Comparison of ENCODE assay signal across 9 cellular contexts in the genomic region with DNA sequence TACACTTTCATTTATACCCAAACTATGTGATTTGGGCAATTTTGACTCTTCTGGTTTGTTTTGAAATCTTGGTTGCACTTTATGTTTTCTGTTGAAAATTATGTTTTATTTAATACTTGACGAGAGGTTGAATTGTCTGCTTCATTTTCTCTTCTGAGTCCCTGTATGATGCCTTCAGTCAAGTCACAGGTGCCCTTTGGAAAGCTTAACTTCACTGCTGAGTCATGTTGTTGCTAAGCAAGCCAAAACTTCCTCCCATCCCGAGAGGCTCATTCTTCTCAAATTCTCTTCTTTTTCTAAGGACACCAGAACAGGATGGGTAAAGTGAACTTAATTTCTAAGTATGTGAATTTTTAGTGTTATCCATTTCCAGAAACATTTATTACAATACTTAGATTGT.
A peak's percentile ranks its signal among the peaks of the same experiment; 100 is the strongest.
DNase-seq lines count a peak whose midpoint lies in the region; ATAC-seq and TF ChIP-seq lines count a peak whose summit lies in the region.
"Had no signal": no experiment of that assay in that cellular context is flagged by ENCODE, and none has a peak within 500 bp of the region (broad histone marks: within the 10 kb centered on the region; RNA-seq: fewer than 3 reads in every experiment).

No MANE protein-coding gene starts in this region.

- H4K20me1 ChIP-seq in OCI-LY1 (ENCODE audit: insufficient read depth, low read length), result no peaks in the 10 kb centered on the region

- ATAC-seq in GM18511 (IDR thresholded peaks at IDR 0.05; ENCODE audit: unreplicated experiment) (peak; percentile 22), GM21717 (IDR thresholded peaks at IDR 0.05; ENCODE audit: unreplicated experiment) (peak; percentile 16)

- H3K36me3 ChIP-seq in OCI-LY1 (ENCODE audit: insufficient read depth, low read length) (no peaks in the 10 kb centered on the region), H7 (replicated peaks; ENCODE audit: control insufficient read depth, insufficient read depth, low read length) (no peaks in the 10 kb centered on the region)
- H3K36me3 ChIP-seq: cardiac muscle cell had no signal

- H2AFZ ChIP-seq in OCI-LY1 (ENCODE audit: low read length), result peak overlapping the region; percentile 41; the same call in 1 of the 2 replicates

- DNase-seq in fibroblast of the aortic adventitia (ENCODE audit: low read depth) (peak; percentile 46), H7 (no peak), iPS-NIHi7 (ENCODE audit: extremely low spot score) (no peak), DMS53 (lab: John Stamatoyannopoulos, UW) (no peak)
- no peak for DNase-seq in stimulated activated CD4-positive, alpha-beta T cell treated with anti-CD3 and anti-CD28 coated beads, Interleukin-12 subunit alpha, Interleukin-12 subunit beta, amount 100 ng/mL, for 4 hours

- H3K4me1 ChIP-seq in OCI-LY1 (ENCODE audit: insufficient read depth, low read length, severe bottlenecking), result peaks cover 67% of the 10 kb centered on the region

- no peaks in the 10 kb centered on the region for H3K79me2 ChIP-seq in OCI-LY1 (ENCODE audit: insufficient read depth, low read length)

- H3K9me2 ChIP-seq in OCI-LY1 (ENCODE audit: low read depth, low read length), result no peaks in the 10 kb centered on the region; the same call in 1 of the 2 replicates

- H3K9me3 ChIP-seq in OCI-LY1 (ENCODE audit: low read length), result no peaks in the 10 kb centered on the region

- TF ChIP-seq CTCF in OCI-LY1 (IDR thresholded peaks at IDR 0.05; ENCODE audit: low read length) (no peak), fibroblast of the aortic adventitia (IDR thresholded peaks at IDR 0.05; ENCODE audit: insufficient read depth, low read length) (no peak)

- H3K4me3 ChIP-seq in OCI-LY1 (ENCODE audit: low read depth, low read length, poor library complexity, severe bottlenecking) (no peak overlapping the region), fibroblast of the aortic adventitia (ENCODE audit: low read depth, low read length) (no peak overlapping the region), H7 (ENCODE audit: insufficient read depth, low read depth, low read length) (no peak overlapping the region)
- H3K4me3 ChIP-seq: cardiac muscle cell had no signal

- no peaks in the 10 kb centered on the region for H3F3A ChIP-seq in OCI-LY1 (ENCODE audit: insufficient read depth, low read length)

- H3K4me2 ChIP-seq in OCI-LY1 (ENCODE audit: low read length), result peak overlapping the region; percentile 37

- H3K27ac ChIP-seq in OCI-LY1 (ENCODE audit: low read depth, low read length, poor library complexity, severe bottlenecking), result peak overlapping the region; percentile 71
- H3K27ac ChIP-seq: cardiac muscle cell had no signal

- no peak overlapping the region for H3K9ac ChIP-seq in OCI-LY1 (ENCODE audit: low read length)

- no peaks in the 10 kb centered on the region for H3K27me3 ChIP-seq in OCI-LY1 (ENCODE audit: insufficient read depth, low read length)
- no peaks in the 10 kb centered on the region for H3K27me3 ChIP-seq in H7 (ENCODE audit: control insufficient read depth, insufficient read depth, low read length)
